ENCODE assay signal across 25 cellular contexts in the genomic region with DNA sequence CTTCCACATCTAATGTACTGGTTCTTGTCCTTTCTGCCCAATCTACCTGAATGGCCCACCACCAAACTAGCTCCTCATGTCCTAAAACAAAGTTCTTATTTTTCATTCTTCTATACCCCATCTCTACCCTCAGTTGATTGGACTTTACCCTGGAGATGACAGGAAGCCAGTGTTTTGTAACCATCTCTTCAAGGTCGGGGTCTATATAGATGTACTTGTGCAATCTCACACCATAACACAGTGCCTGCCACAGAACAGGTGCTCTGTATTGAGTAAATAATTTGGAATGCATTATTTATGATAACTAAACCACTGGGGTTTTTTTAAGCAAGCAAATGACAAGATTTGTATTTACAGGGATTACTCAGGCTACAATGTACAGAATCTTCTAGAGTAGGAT.
"Had no signal": no experiment of that assay in that cellular context is flagged by ENCODE, and none has a peak within 500 bp of the region (broad histone marks: within the 10 kb centered on the region; RNA-seq: fewer than 3 reads in every experiment).

No MANE protein-coding gene starts in this region.

- H3K4me1 ChIP-seq: gastroesophageal sphincter, heart left ventricle, left lung, psoas muscle, suprapubic skin, transverse colon, upper lobe of right lung, vagina had no signal

- H2AFZ ChIP-seq: hepatocyte had no signal

- H3K36me3 ChIP-seq: gastroesophageal sphincter, heart left ventricle, left lung, ovary, suprapubic skin, transverse colon, upper lobe of right lung, vagina had no signal

- FAIRE-seq: colon, islet of Langerhans, small intestine had no signal

- H3K79me2 ChIP-seq: hepatocyte had no signal

- ATAC-seq: gastroesophageal sphincter; heart left ventricle; left cardiac atrium; left lung; naive thymus-derived CD8-positive, alpha-beta T cell; psoas muscle; right cardiac atrium; stimulated activated naive B cell treated with anti-CD40 and anti-IgM and Interleukin-4, amounts not matched to agents 10 μg/mL and 1 μg/mL and 100 μg/mL, for 72 hours; upper lobe of right lung had no signal

- DNase-seq: dorsolateral prefrontal cortex; effector CD4-positive, alpha-beta T cell; foreskin fibroblast; heart left ventricle; left cardiac atrium; left lung; mesendoderm; naive thymus-derived CD8-positive, alpha-beta T cell; occipital lobe; ovary; posterior cingulate gyrus; psoas muscle; right cardiac atrium; small intestine; stimulated activated CD4-positive, alpha-beta T cell treated with anti-CD3 and anti-CD28 coated beads, Interleukin-15, amount 100 ng/mL, for 24 hours; stimulated activated CD4-positive, alpha-beta T cell treated with anti-CD3 and anti-CD28 coated beads, Interleukin-2, amount 100 ng/mL, for 48 hours; stimulated activated naive B cell treated with anti-CD40 and anti-IgM and Interleukin-4, amounts not matched to agents 10 μg/mL and 1 μg/mL and 100 μg/mL, for 72 hours; transverse colon; upper lobe of right lung had no signal

- H3K27ac ChIP-seq: gastroesophageal sphincter, heart left ventricle, hepatocyte, left lung, ovary, psoas muscle, suprapubic skin, transverse colon, upper lobe of right lung, vagina had no signal

- H3K4me3 ChIP-seq: dorsolateral prefrontal cortex, gastroesophageal sphincter, heart left ventricle, hepatocyte, left lung, ovary, psoas muscle, suprapubic skin, transverse colon, upper lobe of right lung, vagina had no signal

- H3K4me2 ChIP-seq: hepatocyte had no signal

- H3K27me3 ChIP-seq: hepatocyte, ovary, vagina had no signal

- H3K9me3 ChIP-seq: gastroesophageal sphincter, heart left ventricle, left lung, ovary, psoas muscle, suprapubic skin, transverse colon, upper lobe of right lung, vagina had no signal
